In the genomic region with DNA sequence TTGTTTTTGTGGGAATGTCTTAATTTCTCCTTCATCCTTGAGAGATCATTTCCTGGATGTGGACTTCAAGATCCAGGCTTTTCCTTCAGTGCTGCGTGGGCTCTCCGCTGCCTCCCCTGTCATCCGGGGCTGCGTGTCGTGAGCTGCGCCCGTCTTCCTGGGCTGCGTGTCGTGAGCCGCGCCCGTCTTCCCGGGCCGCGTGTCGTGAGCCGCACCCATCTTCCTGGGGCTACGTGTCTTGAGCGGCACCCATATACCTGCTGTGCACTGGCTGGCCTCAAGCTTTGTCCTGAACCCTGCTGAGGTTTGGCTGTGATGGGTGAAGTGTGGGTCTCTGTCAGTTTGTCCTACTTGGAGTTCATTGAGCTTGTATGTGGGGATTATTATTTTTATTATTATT, we compare ENCODE assay signal across 15 cellular contexts. TPM values are rescaled to one million over a fixed set of nuclear protein-coding genes. Genes with fewer than 3 reads are reported as not detected.
DNase-seq lines count a peak whose midpoint lies in the region; ATAC-seq and TF ChIP-seq lines count a peak whose summit lies in the region.
"Had no signal": no experiment of that assay in that cellular context is flagged by ENCODE, and none has a peak within 500 bp of the region (broad histone marks: within the 10 kb centered on the region; RNA-seq: fewer than 3 reads in every experiment).

No MANE protein-coding gene starts in this region.

- H3K27me3 Mint-ChIP-seq in CD14-positive monocyte (ENCODE audit: low read depth in 3 of 3), result peaks cover 0 to 5% (median 4%) of the 10 kb centered on the region in 3 donors
- H3K27me3 Mint-ChIP-seq: CD4-positive, CD25-positive, alpha-beta regulatory T cell had no signal

- H3K9me3 Mint-ChIP-seq in CD14-positive monocyte, result peaks cover 13 to 43% (median 20%) of the 10 kb centered on the region in 7 donors

- H3K4me3 ChIP-seq in NT2/D1 (ENCODE audit: insufficient read length, low read depth) (no peak overlapping the region), psoas muscle (no peak overlapping the region)
- H3K4me3 ChIP-seq: A549, K562 had no signal

- H3K27ac ChIP-seq in psoas muscle, result peak overlapping the region; percentile 96
- H3K27ac ChIP-seq: A549, HL-60 had no signal

- peak; percentile 26 for DNase-seq in D341Med (ENCODE audit: low spot score)
- no peak for DNase-seq in NT2/D1 (ENCODE audit: low read depth, low spot score)
- no peak for DNase-seq in psoas muscle
- no peak for DNase-seq in CD14-positive monocyte (ENCODE audit: low spot score)
- DNase-seq in KG1 (lab: John Stamatoyannopoulos, UW), result no peak
- DNase-seq in HuH-7 (ENCODE audit: low spot score), result no peak
- DNase-seq: CD4-positive, CD25-positive, alpha-beta regulatory T cell; DMS53; GF-D8 had no signal

- H3K9me3 ChIP-seq in NT2/D1 (ENCODE audit: insufficient read depth, low read length) (peaks cover 18% of the 10 kb centered on the region; the same call in 1 of the 2 replicates), psoas muscle (no peaks in the 10 kb centered on the region)
- H3K9me3 ChIP-seq: A549 had no signal

- ATAC-seq in esophagus mucosa, result peak; percentile 70
- ATAC-seq in psoas muscle, result no peak
- no peak for ATAC-seq in HG02678 (IDR thresholded peaks at IDR 0.05; ENCODE audit: unreplicated experiment)
- ATAC-seq: A549, HCT116, K562 had no signal

- H3K4me1 ChIP-seq in NT2/D1 (ENCODE audit: insufficient read depth, insufficient read length) (peaks cover 2% of the 10 kb centered on the region), psoas muscle (peaks cover 54% of the 10 kb centered on the region)
- H3K4me1 ChIP-seq: A549 had no signal

- H3K36me3 ChIP-seq in NT2/D1 (ENCODE audit: insufficient read depth, insufficient read length, low read length) (peaks cover 54% of the 10 kb centered on the region), psoas muscle (ENCODE audit: insufficient read depth in 1 of 2, low read depth in 1 of 2) (peaks cover 9 to 22% of the 10 kb centered on the region in 2 donors)

- intact Hi-C loops in psoas muscle (cut with DNase I), result no loop called here
- intact Hi-C loops in CD14-positive monocyte (cut with micrococcal nuclease), result no loop called here

- TF ChIP-seq CTCF in psoas muscle (IDR thresholded peaks at IDR 0.05) (no peak), CD14-positive monocyte (IDR thresholded peaks at IDR 0.05) (no peak)

- peak overlapping the region; percentile 37 for H3K9ac ChIP-seq in NT2/D1 (ENCODE audit: insufficient read length, low read depth)

- H3K4me3 Mint-ChIP-seq in CD14-positive monocyte, result no peak overlapping the region

- peaks cover 59 to 86% of the 10 kb centered on the region in 2 donors for H3K36me3 Mint-ChIP-seq in CD14-positive monocyte

- H3K27me3 ChIP-seq in NT2/D1 (ENCODE audit: insufficient read depth, insufficient read length) (no peaks in the 10 kb centered on the region), psoas muscle (ENCODE audit: insufficient read depth in 3 of 3, low read length in 2 of 3) (no peaks in the 10 kb centered on the region)

- H3K27ac Mint-ChIP-seq in CD14-positive monocyte, result peak overlapping the region in 1 of 7 donors; percentile 1

- H3K4me1 Mint-ChIP-seq in CD14-positive monocyte, result no peaks in the 10 kb centered on the region

- 92 to 96% (median 92%) methylated on average over 19 of the region's 19 CpGs for WGBS in psoas muscle, 3 donors

RNA-seq across cellular contexts. Expression of a gene that starts 55.1 kb away (rescaled TPM):
- total RNA-seq in esophagus mucosa (18.1 TPM), psoas muscle (100 to 1,000 TPM in 3 of 4 donors, 10 to 100 TPM in 1; 99.4 to 642 (median 295) TPM)
- polyA plus RNA-seq in psoas muscle (100 to 1,000 TPM; 118 to 294 (median 248) TPM), CD14-positive monocyte (1 to 10 TPM; 4.2 to 5.1 TPM)

RNA-seq across cellular contexts. Expression of a gene that starts 55.4 kb away (rescaled TPM):
- total RNA-seq in esophagus mucosa, result 4.7 TPM
- total RNA-seq in psoas muscle, result 1 to 10 TPM in 3 of 4 donors, under 1 TPM in 1; 0.49 to 3.0 (median 1.1) TPM
- 1 to 10 TPM in 1 of 3 donors, under 1 TPM in 2; 0.38 to 2.3 (median 0.47) TPM for polyA plus RNA-seq in psoas muscle
- under 1 TPM; 0.15 to 0.21 TPM for polyA plus RNA-seq in CD14-positive monocyte
